In genomic region chr11:35151241-35151640, GRCh38 we compare ENCODE assay signal across 12 cellular contexts. TPM values are rescaled to one million over a fixed set of nuclear protein-coding genes. Genes with fewer than 3 reads are reported as not detected.
A peak's percentile ranks its signal among the peaks of the same experiment; 100 is the strongest.
DNase-seq lines count a peak whose midpoint lies in the region; ATAC-seq, FAIRE-seq and TF ChIP-seq lines count a peak whose summit lies in the region.
"Had no signal": no experiment of that assay in that cellular context is flagged by ENCODE, and none has a peak within 500 bp of the region (broad histone marks: within the 10 kb centered on the region; RNA-seq: fewer than 3 reads in every experiment).

No MANE protein-coding gene starts in this region.

- H3K36me3 ChIP-seq in astrocyte (ENCODE audit: insufficient read depth, low read length) (peaks cover 47% of the 10 kb centered on the region), left lung (peaks cover 0 to 45% of the 10 kb centered on the region in 2 donors), testis (ENCODE audit: low read depth, missing control alignments) (no peaks in the 10 kb centered on the region), PC-3 (ENCODE audit: low read depth, low read length) (peaks cover 92% of the 10 kb centered on the region)
- H3K36me3 ChIP-seq: left ventricle myocardium inferior, right lobe of liver had no signal

- intact Hi-C loops in left lung (cut with DNase I): no loop called here
- intact Hi-C loops in testis (cut with DNase I; ENCODE audit: low total_unique reads): no loop called here
- intact Hi-C loops in PC-3 (cut with micrococcal nuclease): no loop called here

- POLR2A ChIA-PET in PC-3 (lab: Charles Lee; ENCODE audit: unreplicated experiment): no interaction called here

- H3K4me3 Mint-ChIP-seq in stimulated activated naive CD8-positive, alpha-beta T cell treated with anti-CD3 and anti-CD28 coated beads, Interleukin-15, Interleukin-2, amounts not matched to agents 100 ng/mL and 50 ng/mL, for 24 hours: peak overlapping the region; percentile 24
- no peak overlapping the region for H3K4me3 Mint-ChIP-seq in astrocyte (ENCODE audit: unreplicated experiment)

- peak overlapping the region; percentile 20 for H3K27ac ChIP-seq in astrocyte (ENCODE audit: low read depth, low read length)
- H3K27ac ChIP-seq in left lung: peak overlapping the region in 1 of 2 donors; percentile 1
- H3K27ac ChIP-seq in testis: no peak overlapping the region
- no peak overlapping the region for H3K27ac ChIP-seq in PC-3 (ENCODE audit: low read length)
- H3K27ac ChIP-seq: left ventricle myocardium inferior, right lobe of liver had no signal

- no peaks in the 10 kb centered on the region for H3K27me3 ChIP-seq in astrocyte (ENCODE audit: insufficient read depth, low read length)
- H3K27me3 ChIP-seq in left lung: no peaks in the 10 kb centered on the region
- H3K27me3 ChIP-seq in testis: no peaks in the 10 kb centered on the region
- H3K27me3 ChIP-seq in PC-3 (ENCODE audit: low read length): no peaks in the 10 kb centered on the region
- H3K27me3 ChIP-seq: right lobe of liver had no signal

- no peaks in the 10 kb centered on the region for H3K9me3 Mint-ChIP-seq in stimulated activated naive CD8-positive, alpha-beta T cell treated with anti-CD3 and anti-CD28 coated beads, Interleukin-15, Interleukin-2, amounts not matched to agents 100 ng/mL and 50 ng/mL, for 24 hours
- H3K9me3 Mint-ChIP-seq in astrocyte (ENCODE audit: unreplicated experiment): no peaks in the 10 kb centered on the region

- no peak for ATAC-seq in stimulated activated naive CD8-positive, alpha-beta T cell treated with anti-CD3 and anti-CD28 coated beads, Interleukin-15, Interleukin-2, amounts not matched to agents 100 U/mL and 50 U/mL, for 24 hours
- ATAC-seq in left lung (peak; percentile 38), PC-3 (no peak), HG03565 (IDR thresholded peaks at IDR 0.05; ENCODE audit: unreplicated experiment) (no peak), GM21576 (IDR thresholded peaks at IDR 0.05; ENCODE audit: unreplicated experiment) (no peak)
- ATAC-seq: right lobe of liver had no signal

- no peaks in the 10 kb centered on the region for H3K9me2 ChIP-seq in PC-3 (replicated peaks; ENCODE audit: low read length)

- H4K20me1 ChIP-seq in astrocyte (ENCODE audit: insufficient read depth, low read length) (peaks cover 98% of the 10 kb centered on the region), PC-3 (ENCODE audit: low read length) (peaks cover 96% of the 10 kb centered on the region)

- DNase-seq in stimulated activated naive CD8-positive, alpha-beta T cell treated with anti-CD3 and anti-CD28 coated beads, Interleukin-15, Interleukin-2, amounts not matched to agents 100 U/mL and 50 U/mL, for 24 hours: no peak
- DNase-seq in astrocyte (ENCODE audit: low read depth): peak; percentile 61
- DNase-seq in left lung: no peak
- DNase-seq in testis: no peak
- DNase-seq in PC-3: no peak
- DNase-seq: activated CD4-positive, alpha-beta T cell treated with anti-CD3 and anti-CD28 coated beads for 48 hours; left ventricle myocardium inferior; NCI-H2171 treated with DMSO at 0.1 percent for 48 hours; right lobe of liver had no signal

- H3K27me3 Mint-ChIP-seq in stimulated activated naive CD8-positive, alpha-beta T cell treated with anti-CD3 and anti-CD28 coated beads, Interleukin-15, Interleukin-2, amounts not matched to agents 100 ng/mL and 50 ng/mL, for 24 hours: no peaks in the 10 kb centered on the region
- H3K27me3 Mint-ChIP-seq in astrocyte (ENCODE audit: low read depth, unreplicated experiment): no peaks in the 10 kb centered on the region

- H3K27ac Mint-ChIP-seq in stimulated activated naive CD8-positive, alpha-beta T cell treated with anti-CD3 and anti-CD28 coated beads, Interleukin-15, Interleukin-2, amounts not matched to agents 100 ng/mL and 50 ng/mL, for 24 hours: peak overlapping the region; percentile 100
- no peak overlapping the region for H3K27ac Mint-ChIP-seq in astrocyte (ENCODE audit: unreplicated experiment)

- H3K4me2 ChIP-seq in astrocyte (ENCODE audit: low read length) (peak overlapping the region; percentile 18), PC-3 (ENCODE audit: low read length) (no peak overlapping the region)

- no peaks in the 10 kb centered on the region for H3F3A ChIP-seq in PC-3 (ENCODE audit: low read length, unreplicated experiment)

- H2AFZ ChIP-seq in astrocyte (ENCODE audit: low read depth, low read length) (no peak overlapping the region), PC-3 (ENCODE audit: low read length) (no peak overlapping the region)

- H3K79me2 ChIP-seq in astrocyte (ENCODE audit: insufficient read depth, low read length): peaks cover 99% of the 10 kb centered on the region
- H3K79me2 ChIP-seq in PC-3 (ENCODE audit: low read length): peaks cover 100% of the 10 kb centered on the region

- H3K9ac ChIP-seq in astrocyte (ENCODE audit: low read length) (no peak overlapping the region), PC-3 (ENCODE audit: low read length) (no peak overlapping the region)

- WGBS in testis, 2 donors: 69 to 83% methylated on average over 1 of the region's 1 CpG

- no TSS peak for BruUV-seq in PC-3 (replicated peaks; lab: Mats Ljungman, UMichigan)

- no peak overlapping the region for H3K4me3 ChIP-seq in astrocyte (ENCODE audit: insufficient read depth, low read depth, low read length)
- no peak overlapping the region for H3K4me3 ChIP-seq in left lung
- no peak overlapping the region for H3K4me3 ChIP-seq in testis
- H3K4me3 ChIP-seq in PC-3 (ENCODE audit: low read length): no peak overlapping the region
- H3K4me3 ChIP-seq: left ventricle myocardium inferior, right lobe of liver had no signal

- peak; percentile 26 for FAIRE-seq in astrocyte (lab: Jason Lieb, UNC)

- H3K4me1 Mint-ChIP-seq in stimulated activated naive CD8-positive, alpha-beta T cell treated with anti-CD3 and anti-CD28 coated beads, Interleukin-15, Interleukin-2, amounts not matched to agents 100 ng/mL and 50 ng/mL, for 24 hours (ENCODE audit: low read depth): peaks cover 100% of the 10 kb centered on the region
- H3K4me1 Mint-ChIP-seq in astrocyte (ENCODE audit: low read depth, unreplicated experiment): peaks cover 17% of the 10 kb centered on the region

- H3K36me3 Mint-ChIP-seq in stimulated activated naive CD8-positive, alpha-beta T cell treated with anti-CD3 and anti-CD28 coated beads, Interleukin-15, Interleukin-2, amounts not matched to agents 100 ng/mL and 50 ng/mL, for 24 hours (ENCODE audit: low read depth): peaks cover 90% of the 10 kb centered on the region
- H3K36me3 Mint-ChIP-seq in astrocyte (ENCODE audit: low read depth, unreplicated experiment): peaks cover 12% of the 10 kb centered on the region

- H3K9me3 ChIP-seq in astrocyte (ENCODE audit: insufficient read depth, low read depth, low read length) (no peaks in the 10 kb centered on the region), left lung (no peaks in the 10 kb centered on the region), testis (no peaks in the 10 kb centered on the region), PC-3 (ENCODE audit: low read length) (no peaks in the 10 kb centered on the region)
- H3K9me3 ChIP-seq: right lobe of liver had no signal

- CTCF ChIA-PET in PC-3 (lab: Charles Lee): no interaction called here

- TF ChIP-seq POLR2A in testis (IDR thresholded peaks at IDR 0.05): no peak

- TF ChIP-seq CTCF in astrocyte (IDR thresholded peaks at IDR 0.05; ENCODE audit: insufficient read depth, low read depth, low read length) (no peak), left lung (IDR thresholded peaks at IDR 0.05) (no peak), testis (IDR thresholded peaks at IDR 0.05) (no peak), PC-3 (conservative IDR thresholded peaks at IDR 0.05; ENCODE audit: low read depth, low read length) (no peak)

- peaks cover 19% of the 10 kb centered on the region for H3K4me1 ChIP-seq in astrocyte (ENCODE audit: insufficient read depth, low read length)
- peaks cover 16 to 96% of the 10 kb centered on the region in 2 donors for H3K4me1 ChIP-seq in left lung
- no peaks in the 10 kb centered on the region for H3K4me1 ChIP-seq in testis
- H3K4me1 ChIP-seq in PC-3 (ENCODE audit: insufficient read depth, low read length): peaks cover 7% of the 10 kb centered on the region

RNA-seq across cellular contexts. Expression of gene CD44, which starts 12.3 kb away (rescaled TPM):
- total RNA-seq in astrocyte: 148 and 154 TPM in 2 replicates
- 100 to 1,000 TPM; 479 to 693 TPM for total RNA-seq in left lung
- total RNA-seq in testis: 10 to 100 TPM in 1 of 2 donors, 1 to 10 TPM in 1; 4.0 to 13.4 TPM
- 44.5 TPM for polyA plus RNA-seq in testis (ENCODE audit: insufficient read depth, low read depth, low replicate concordance)
- total RNA-seq in PC-3 (2014; rRNA removed): 181 and 241 TPM in 2 replicates

Comparison
In these comparisons a context has a peak if more than half of its experiments do, and no peak if none do; other contexts are left out.
1. RNA of gene CD44, which starts 12.3 kb away (total RNA-seq): 479 to 693 TPM in left lung, 181 to 241 TPM in PC-3 and 148 to 154 TPM in astrocyte; 4.0 to 13.4 TPM in testis; every median in the first group is over 10 times any median in the second.